Comparison of ENCODE assay signal across 7 cellular contexts in genomic region chr12:42482820-42483533, GRCh38.
DNase-seq lines count a peak whose midpoint lies in the region; ATAC-seq and TF ChIP-seq lines count a peak whose summit lies in the region.

No MANE protein-coding gene starts in this region.

- no peaks in the 10 kb centered on the region for H3K36me3 ChIP-seq in body of pancreas (replicated peaks in 1 of 2; ENCODE audit: insufficient read depth in 1 of 2, low read depth in 2 of 2)
- no peaks in the 10 kb centered on the region for H3K36me3 ChIP-seq in iPS-15b (ENCODE audit: control insufficient read depth, insufficient read depth, low read length)
- no peaks in the 10 kb centered on the region for H3K36me3 ChIP-seq in skeletal muscle satellite cell (ENCODE audit: insufficient read depth, low read length)

- H3K9ac ChIP-seq in iPS-15b (ENCODE audit: low read depth, low read length) (peak overlapping the region; percentile 85), skeletal muscle satellite cell (ENCODE audit: low read depth, low read length) (peak overlapping the region; percentile 82)

- TF ChIP-seq CTCF in GM12864 (IDR thresholded peaks at IDR 0.05; ENCODE audit: low read depth, low read length, missing control alignments) (peak; percentile 81), body of pancreas (IDR thresholded peaks at IDR 0.05) (peak; percentile 78 to 96 (median 80))

- no peak for DNase-seq in GM12864 (ENCODE audit: low read depth)
- DNase-seq in T-helper 9 cell: peak; percentile 25
- peak; percentile 64 to 81 (median 68) for DNase-seq in body of pancreas

- H3K4me1 ChIP-seq in body of pancreas (peaks cover 14% of the 10 kb centered on the region), iPS-15b (ENCODE audit: control insufficient read depth, insufficient read depth, low read length) (peaks cover 48% of the 10 kb centered on the region), skeletal muscle satellite cell (ENCODE audit: control insufficient read depth, insufficient read depth, low read length) (peaks cover 16% of the 10 kb centered on the region)

- peak overlapping the region; percentile 51 to 81 (median 58) for H3K27ac ChIP-seq in body of pancreas

- H3K9me3 ChIP-seq in body of pancreas (no peaks in the 10 kb centered on the region), iPS-15b (ENCODE audit: control insufficient read depth, insufficient read depth, low read length) (no peaks in the 10 kb centered on the region), skeletal muscle satellite cell (replicated peaks; ENCODE audit: low read length) (no peaks in the 10 kb centered on the region)

- 0% methylated on average over 7 to 80 of the region's 80 CpGs for WGBS in body of pancreas, 2 donors

- H3K27me3 ChIP-seq in body of pancreas: no peaks in the 10 kb centered on the region
- peaks cover 33% of the 10 kb centered on the region for H3K27me3 ChIP-seq in iPS-15b (ENCODE audit: control insufficient read depth, insufficient read depth, low read length)
- no peaks in the 10 kb centered on the region for H3K27me3 ChIP-seq in skeletal muscle satellite cell (ENCODE audit: control insufficient read depth, insufficient read depth, low read length)

- ATAC-seq in GM21786 (IDR thresholded peaks at IDR 0.05; ENCODE audit: unreplicated experiment) (peak; percentile 74), body of pancreas (peak; percentile 86)

- peak; percentile 88 for TF ChIP-seq RAD21 in Ishikawa (IDR thresholded peaks at IDR 0.05; ENCODE audit: low read depth)

- TF ChIP-seq POLR2A in body of pancreas (IDR thresholded peaks at IDR 0.05): peak in 2 of 3 donors; percentile 14 to 35

- intact Hi-C loops in body of pancreas (cut with DNase I): loop anchor here (10.0 kb wide), 1 partner anchor 112 kb away; no protein-coding TSS in a partner anchor

- TF ChIP-seq EP300 in Ishikawa (IDR thresholded peaks at IDR 0.05; ENCODE audit: borderline replicate concordance): no peak

- H3K4me3 ChIP-seq in GM12864 (ENCODE audit: low read depth, low read length): peak overlapping the region; percentile 75
- H3K4me3 ChIP-seq in body of pancreas: peak overlapping the region; percentile 40 to 62
- H3K4me3 ChIP-seq in iPS-15b (ENCODE audit: low read depth, low read length): peak overlapping the region; percentile 80
- H3K4me3 ChIP-seq in skeletal muscle satellite cell (ENCODE audit: low read length): peak overlapping the region; percentile 95

- H3K4me2 ChIP-seq in skeletal muscle satellite cell (ENCODE audit: low read length): peak overlapping the region; percentile 98

TF ChIP-seq in Ishikawa, 13 proteins besides CTCF, POLR2A, EP300 and RAD21:
- no peak for TF ChIP-seq CREB1 (IDR thresholded peaks at IDR 0.05; ENCODE audit: low read depth)
- peak; percentile 36; the same call in 1 of the 2 replicates for TF ChIP-seq MAX (IDR thresholded peaks at IDR 0.05)
- no peak for TF ChIP-seq USF1 (IDR thresholded peaks at IDR 0.05)
- no peak for TF ChIP-seq NFIC (IDR thresholded peaks at IDR 0.05)
- TF ChIP-seq ZBTB7A (IDR thresholded peaks at IDR 0.05; ENCODE audit: low read depth): peak; percentile 97
- 0 out of 2 replicates have a peak, but pooled peaks have one; percentile 13 for TF ChIP-seq FOXM1 (IDR thresholded peaks at IDR 0.05; ENCODE audit: borderline replicate concordance, low read depth)
- TF ChIP-seq REST (IDR thresholded peaks at IDR 0.05; ENCODE audit: low read depth): peak; percentile 10; the same call in 1 of the 2 replicates
- peak; percentile 53; the same call in 1 of the 2 replicates for TF ChIP-seq TCF12 (IDR thresholded peaks at IDR 0.05; ENCODE audit: low read depth)
- 0 out of 2 replicates have a peak, but pooled peaks have one; percentile 9 for TF ChIP-seq TEAD4 (IDR thresholded peaks at IDR 0.05)
- TF ChIP-seq TAF1 (IDR thresholded peaks at IDR 0.05; ENCODE audit: low read depth): 0 out of 2 replicates have a peak, but pooled peaks have one; percentile 42
- TF ChIP-seq YY1 (IDR thresholded peaks at IDR 0.05; ENCODE audit: low read depth): no peak
- TF ChIP-seq CEBPB (IDR thresholded peaks at IDR 0.05): no peak
- TF ChIP-seq EGR1 (IDR thresholded peaks at IDR 0.05): no peak
